ENCODE assay signal across 8 cellular contexts in genomic region chr19:4814625-4815425, GRCh38. TPM values are rescaled to one million over a fixed set of nuclear protein-coding genes. Genes with fewer than 3 reads are reported as not detected.
DNase-seq lines count a peak whose midpoint lies in the region; ATAC-seq and TF ChIP-seq lines count a peak whose summit lies in the region.

No MANE protein-coding gene starts in this region.

- H3K9me3 ChIP-seq in PC-3 (ENCODE audit: low read length), result no peaks in the 10 kb centered on the region

- H4K20me1 ChIP-seq in PC-3 (ENCODE audit: low read length), result no peaks in the 10 kb centered on the region

- H3K4me3 ChIP-seq in PC-3 (ENCODE audit: low read length), result 0 out of 2 replicates have a peak overlapping the region, but pooled peaks have one; percentile 21

- peak overlapping the region; percentile 41 for H3K27ac Mint-ChIP-seq in activated CD8-positive, alpha-beta memory T cell treated with anti-CD3 and anti-CD28 coated beads, Interleukin-2, amount 10 ng/mL, durations not matched to agents 7 days and 5 days
- H3K27ac Mint-ChIP-seq in stimulated activated naive B cell treated with anti-CD40 and anti-IgM and Interleukin-4, amounts not matched to agents 10 μg/mL and 1 μg/mL and 100 μg/mL, for 72 hours, result peak overlapping the region; percentile 86

- 0 out of 2 replicates have a peak overlapping the region, but pooled peaks have one; percentile 57 for H2AFZ ChIP-seq in PC-3 (ENCODE audit: low read length)

- peak overlapping the region; percentile 57 for H3K4me3 Mint-ChIP-seq in activated CD8-positive, alpha-beta memory T cell treated with anti-CD3 and anti-CD28 coated beads, Interleukin-2, amount 10 ng/mL, durations not matched to agents 7 days and 5 days
- peak overlapping the region; percentile 83 to 84 for H3K4me3 Mint-ChIP-seq in stimulated activated naive B cell treated with anti-CD40 and anti-IgM and Interleukin-4, amounts not matched to agents 10 μg/mL and 1 μg/mL and 100 μg/mL, for 72 hours

- POLR2A ChIA-PET in PC-3 (lab: Charles Lee; ENCODE audit: unreplicated experiment), result no interaction called here

- H3K36me3 Mint-ChIP-seq in activated CD8-positive, alpha-beta memory T cell treated with anti-CD3 and anti-CD28 coated beads, Interleukin-2, amount 10 ng/mL, durations not matched to agents 7 days and 5 days, result peaks cover 22% of the 10 kb centered on the region
- H3K36me3 Mint-ChIP-seq in stimulated activated naive B cell treated with anti-CD40 and anti-IgM and Interleukin-4, amounts not matched to agents 10 μg/mL and 1 μg/mL and 100 μg/mL, for 72 hours, result peaks cover 32 to 39% of the 10 kb centered on the region in 2 donors

- H3K36me3 ChIP-seq in PC-3 (ENCODE audit: low read depth, low read length), result peaks cover 27% of the 10 kb centered on the region

- no peaks in the 10 kb centered on the region for H3K79me2 ChIP-seq in PC-3 (ENCODE audit: low read length)

- no peak overlapping the region for H3K27ac ChIP-seq in PC-3 (ENCODE audit: low read length)

- H3K9me3 Mint-ChIP-seq in activated CD8-positive, alpha-beta memory T cell treated with anti-CD3 and anti-CD28 coated beads, Interleukin-2, amount 10 ng/mL, durations not matched to agents 7 days and 5 days (ENCODE audit: low read depth), result peaks cover 2% of the 10 kb centered on the region
- H3K9me3 Mint-ChIP-seq in stimulated activated naive B cell treated with anti-CD40 and anti-IgM and Interleukin-4, amounts not matched to agents 10 μg/mL and 1 μg/mL and 100 μg/mL, for 72 hours, result peaks cover 5% of the 10 kb centered on the region in 2 donors

- peak overlapping the region; percentile 57 for H3K4me2 ChIP-seq in PC-3 (ENCODE audit: low read length)

- no peak overlapping the region for H3K9ac ChIP-seq in PC-3 (ENCODE audit: low read length)

- BruUV-seq in PC-3 (replicated peaks; lab: Mats Ljungman, UMichigan), result no TSS peak

- no peaks in the 10 kb centered on the region for H3K27me3 Mint-ChIP-seq in activated CD8-positive, alpha-beta memory T cell treated with anti-CD3 and anti-CD28 coated beads, Interleukin-2, amount 10 ng/mL, durations not matched to agents 7 days and 5 days
- H3K27me3 Mint-ChIP-seq in stimulated activated naive B cell treated with anti-CD40 and anti-IgM and Interleukin-4, amounts not matched to agents 10 μg/mL and 1 μg/mL and 100 μg/mL, for 72 hours, result no peaks in the 10 kb centered on the region

- DNase-seq in activated CD8-positive, alpha-beta memory T cell treated with anti-CD3 and anti-CD28 coated beads, Interleukin-2, amount 10 ng/mL, durations not matched to agents 7 days and 5 days, result no peak
- DNase-seq in activated CD8-positive, alpha-beta memory T cell treated with anti-CD3 and anti-CD28 coated beads, Interleukin-2, amount 50 U/mL, for 48 hours, result no peak
- DNase-seq in PC-3 (no peak), fibroblast of gingiva (ENCODE audit: low read depth) (peak; percentile 97), C1 segment of cervical spinal cord (lab: John Stamatoyannopoulos, UW) (no peak), NCI-H2081 treated with DMSO at 0.1 percent for 48 hours (lab: John Stamatoyannopoulos, UW) (no peak)
- DNase-seq in stimulated activated naive B cell treated with anti-CD40 and anti-IgM and Interleukin-4, amounts not matched to agents 10 μg/mL and 1 μg/mL and 100 μg/mL, for 72 hours, result no peak

- peaks cover 3% of the 10 kb centered on the region for H3F3A ChIP-seq in PC-3 (ENCODE audit: low read length, unreplicated experiment)

- peaks cover 28% of the 10 kb centered on the region for H3K4me1 Mint-ChIP-seq in activated CD8-positive, alpha-beta memory T cell treated with anti-CD3 and anti-CD28 coated beads, Interleukin-2, amount 10 ng/mL, durations not matched to agents 7 days and 5 days
- H3K4me1 Mint-ChIP-seq in stimulated activated naive B cell treated with anti-CD40 and anti-IgM and Interleukin-4, amounts not matched to agents 10 μg/mL and 1 μg/mL and 100 μg/mL, for 72 hours, result peaks cover 23 to 53% of the 10 kb centered on the region in 2 donors

- intact Hi-C loops in PC-3 (cut with micrococcal nuclease), result loop anchor here (5.0 kb wide), 1 partner anchor 157 kb away; no protein-coding TSS in a partner anchor

- TF ChIP-seq CTCF in PC-3 (conservative IDR thresholded peaks at IDR 0.05; ENCODE audit: low read depth, low read length), result no peak

- CTCF ChIA-PET in activated CD8-positive, alpha-beta memory T cell treated with anti-CD3 and anti-CD28 coated beads, Interleukin-2, amount 10 ng/mL, durations not matched to agents 7 days and 5 days (lab: Charles Lee), result interaction anchor here (0.7 to 14.6 kb wide), 5 partner anchors 10 to 217 kb away, joined by 3 to 418 read pairs (median 4); partner anchors contain the start of gene TICAM1
- CTCF ChIA-PET in PC-3 (lab: Charles Lee), result no interaction called here

- H3K9me2 ChIP-seq in PC-3 (replicated peaks; ENCODE audit: low read length), result no peaks in the 10 kb centered on the region

- no peak for ATAC-seq in activated CD8-positive, alpha-beta memory T cell treated with anti-CD3 and anti-CD28 coated beads, Interleukin-2, amount 10 ng/mL, durations not matched to agents 7 days and 5 days
- ATAC-seq in PC-3 (no peak), GM19455 (IDR thresholded peaks at IDR 0.05; ENCODE audit: unreplicated experiment) (no peak)
- ATAC-seq in stimulated activated naive B cell treated with anti-CD40 and anti-IgM and Interleukin-4, amounts not matched to agents 10 μg/mL and 1 μg/mL and 100 μg/mL, for 72 hours (replicated peaks), result no peak

- H3K27me3 ChIP-seq in PC-3 (ENCODE audit: low read length), result no peaks in the 10 kb centered on the region

- H3K4me1 ChIP-seq in PC-3 (ENCODE audit: insufficient read depth, low read length), result peaks cover 16% of the 10 kb centered on the region

RNA-seq across cellular contexts. Expression of gene TICAM1, which starts 16.7 kb away (rescaled TPM):
- 10 to 100 TPM; 19.5 to 22.4 TPM for total RNA-seq in activated CD8-positive, alpha-beta memory T cell treated with anti-CD3 and anti-CD28 coated beads, Interleukin-2, amount 10 ng/mL, durations not matched to agents 7 days and 5 days
- 6.5 and 17.0 TPM in 2 replicates for total RNA-seq in PC-3 (2014; rRNA removed)

RNA-seq across cellular contexts. Expression of gene FEM1A, which starts 23.3 kb away (rescaled TPM):
- 10 to 100 TPM; 11.5 to 16.8 TPM for total RNA-seq in activated CD8-positive, alpha-beta memory T cell treated with anti-CD3 and anti-CD28 coated beads, Interleukin-2, amount 10 ng/mL, durations not matched to agents 7 days and 5 days
- 28.1 and 30.6 TPM in 2 replicates for total RNA-seq in PC-3 (2014; rRNA removed)

RNA-seq across cellular contexts. Expression of gene PLIN3, which starts 52.6 kb away (rescaled TPM):
- total RNA-seq in activated CD8-positive, alpha-beta memory T cell treated with anti-CD3 and anti-CD28 coated beads, Interleukin-2, amount 10 ng/mL, durations not matched to agents 7 days and 5 days, result 10 to 100 TPM; 29.0 to 32.4 TPM
- 136 and 159 TPM in 2 replicates for total RNA-seq in PC-3 (2014; rRNA removed)
